ENCODE assay signal across 9 cellular contexts in genomic region chr3:13420817-13421755, GRCh38. TPM values are rescaled to one million over a fixed set of nuclear protein-coding genes. Genes with fewer than 3 reads are reported as not detected.
DNase-seq lines count a peak whose midpoint lies in the region; FAIRE-seq and TF ChIP-seq lines count a peak whose summit lies in the region.
"Had no signal": no experiment of that assay in that cellular context is flagged by ENCODE, and none has a peak within 500 bp of the region (broad histone marks: within the 10 kb centered on the region; RNA-seq: fewer than 3 reads in every experiment).

No MANE protein-coding gene starts in this region.

- no peaks in the 10 kb centered on the region for H3K36me3 ChIP-seq in esophagus muscularis mucosa

- H3K4me3 Mint-ChIP-seq in activated CD4-positive, alpha-beta memory T cell treated with anti-CD3 and anti-CD28 coated beads for 36 hours: peak overlapping the region; percentile 80

- H3K27me3 Mint-ChIP-seq in activated CD4-positive, alpha-beta memory T cell treated with anti-CD3 and anti-CD28 coated beads for 36 hours: no peaks in the 10 kb centered on the region

- TF ChIP-seq POLR2A in esophagus muscularis mucosa (IDR thresholded peaks at IDR 0.05; ENCODE audit: low read depth): no peak

- peaks cover 57% of the 10 kb centered on the region for H3K4me1 Mint-ChIP-seq in activated CD4-positive, alpha-beta memory T cell treated with anti-CD3 and anti-CD28 coated beads for 36 hours (ENCODE audit: low read depth)

- H3K27ac Mint-ChIP-seq in activated CD4-positive, alpha-beta memory T cell treated with anti-CD3 and anti-CD28 coated beads for 36 hours: peak overlapping the region; percentile 99

- DNase-seq in GM13977 (ENCODE audit: low spot score) (peak; percentile 59), KBM-7 (peak; percentile 25), esophagus muscularis mucosa (ENCODE audit: extremely low spot score) (no peak), coronary artery (ENCODE audit: low spot score) (no peak), HTR-8/SVneo (ENCODE audit: insufficient read length, low spot score) (no peak), HCEC 1CT (no peak)
- peak; percentile 90 for DNase-seq in activated CD4-positive, alpha-beta memory T cell treated with anti-CD3 and anti-CD28 coated beads for 36 hours
- peak; percentile 61 for DNase-seq in stimulated activated CD4-positive, alpha-beta T cell treated with anti-CD3 and anti-CD28 coated beads, Interleukin-12 subunit alpha, Interleukin-12 subunit beta, amount 100 ng/mL, for 4 hours

- POLR2A ChIA-PET in activated CD4-positive, alpha-beta memory T cell treated with anti-CD3 and anti-CD28 coated beads for 36 hours (lab: Charles Lee): interaction anchor here (0.6 to 2.8 kb wide), 8 partner anchors 7 to 1001 kb away, joined by 3 to 18 read pairs (median 4); partner anchors contain the start of genes HDAC11, LSM3, SLC6A6 and XPC

- no peaks in the 10 kb centered on the region for H3K9me3 Mint-ChIP-seq in activated CD4-positive, alpha-beta memory T cell treated with anti-CD3 and anti-CD28 coated beads for 36 hours

- CTCF ChIA-PET in activated CD4-positive, alpha-beta memory T cell treated with anti-CD3 and anti-CD28 coated beads for 36 hours (lab: Charles Lee): interaction anchor here (1.0 to 3.5 kb wide), 4 partner anchors 32 to 227 kb away, joined by 3 to 22 read pairs (median 4); no protein-coding TSS in a partner anchor

- intact Hi-C loops in activated CD4-positive, alpha-beta memory T cell treated with anti-CD3 and anti-CD28 coated beads for 36 hours (cut with micrococcal nuclease): loop anchor here (1.0 to 2.0 kb wide), 3 partner anchors 30 to 406 kb away; partner anchors contain the start of gene HDAC11
- intact Hi-C loops in esophagus muscularis mucosa (cut with DNase I): no loop called here

- H3K4me1 ChIP-seq in esophagus muscularis mucosa: peaks cover 4 to 20% (median 16%) of the 10 kb centered on the region in 4 donors

- H3K27ac ChIP-seq in esophagus muscularis mucosa (replicated peaks in 1 of 4) (no peak overlapping the region), coronary artery (no peak overlapping the region)
- H3K27ac ChIP-seq: SK-N-MC had no signal

- no peaks in the 10 kb centered on the region for H3K9me3 ChIP-seq in esophagus muscularis mucosa

- in situ Hi-C loops in GM13977 (cut with MboI; ENCODE audit: low pct_unique_long_range_greater_than_20kb, low sequenced_read_pairs, unreplicated experiment): no loop called here
- in situ Hi-C loops in KBM-7 (cut with MboI; ENCODE audit: low pct_unique_long_range_greater_than_20kb, low sequenced_read_pairs): no loop called here

- TF ChIP-seq EP300 in esophagus muscularis mucosa (IDR thresholded peaks at IDR 0.05): no peak

- WGBS in esophagus muscularis mucosa: 75% methylated on average over 23 of the region's 27 CpGs

- no peak for FAIRE-seq in HTR-8/SVneo (lab: Jason Lieb, UNC)

- peaks cover 18% of the 10 kb centered on the region for H3K36me3 Mint-ChIP-seq in activated CD4-positive, alpha-beta memory T cell treated with anti-CD3 and anti-CD28 coated beads for 36 hours

- no peak for TF ChIP-seq CTCF in GM13977 (IDR thresholded peaks at IDR 0.05; ENCODE audit: extremely low read depth, insufficient read depth, missing control alignments)
- TF ChIP-seq CTCF in esophagus muscularis mucosa (IDR thresholded peaks at IDR 0.05): no peak
- no peak for TF ChIP-seq CTCF in coronary artery (IDR thresholded peaks at IDR 0.05)

- peaks cover 0 to 8% (median 0%) of the 10 kb centered on the region in 4 donors for H3K27me3 ChIP-seq in esophagus muscularis mucosa

- peak overlapping the region; percentile 64 to 79 (median 66) for H3K4me3 ChIP-seq in esophagus muscularis mucosa
- no peak overlapping the region for H3K4me3 ChIP-seq in coronary artery
- H3K4me3 ChIP-seq: SK-N-MC had no signal

RNA-seq across cellular contexts. Expression of gene NUP210, which starts 1.0 kb away (rescaled TPM):
- total RNA-seq in activated CD4-positive, alpha-beta memory T cell treated with anti-CD3 and anti-CD28 coated beads for 36 hours: 100 to 1,000 TPM; 140 to 144 TPM
- total RNA-seq in esophagus muscularis mucosa: 1 to 10 TPM; 2.5 to 5.2 (median 4.2) TPM

RNA-seq across cellular contexts. Expression of gene HDAC11, which starts 59.0 kb away (rescaled TPM):
- total RNA-seq in activated CD4-positive, alpha-beta memory T cell treated with anti-CD3 and anti-CD28 coated beads for 36 hours: 1 to 10 TPM; 3.3 to 4.3 TPM
- 10 to 100 TPM; 15.8 to 41.0 (median 32.2) TPM for total RNA-seq in esophagus muscularis mucosa

Comparison
In these comparisons a context has a peak if more than half of its experiments do, and no peak if none do; other contexts are left out.
1. DNase-seq: peak in GM13977 (single experiment), KBM-7 (single experiment), activated CD4-positive, alpha-beta memory T cell treated with anti-CD3 and anti-CD28 coated beads for 36 hours (single experiment) and stimulated activated CD4-positive, alpha-beta T cell treated with anti-CD3 and anti-CD28 coated beads, Interleukin-12 subunit alpha, Interleukin-12 subunit beta, amount 100 ng/mL, for 4 hours (single experiment); none in esophagus muscularis mucosa (single experiment), coronary artery (single experiment), HTR-8/SVneo (single experiment) and HCEC 1CT (single experiment).
2. RNA of gene NUP210, which starts 1.0 kb away (total RNA-seq): 140 to 144 TPM in activated CD4-positive, alpha-beta memory T cell treated with anti-CD3 and anti-CD28 coated beads for 36 hours; 2.5 to 5.2 TPM in esophagus muscularis mucosa; every median in the first group is over 10 times any median in the second.